Comparison of ENCODE assay signal across 1 cellular context in genomic region chr16:89114159-89114981, GRCh38.
A peak's percentile ranks its signal among the peaks of the same experiment; 100 is the strongest.
TF ChIP-seq lines count a peak whose summit lies in the region.

No MANE protein-coding gene starts in this region.

TF ChIP-seq in K562, 482 proteins besides CTCF, POLR2A, EP300 and RAD21:
- no peak for TF ChIP-seq NONO (IDR thresholded peaks at IDR 0.05; ENCODE audit: low read depth in 2 of 2, low read length in 1 of 2)
- peak in 1 of 2 experiments; percentile 19; a peak in 1 of 4 replicates for TF ChIP-seq TEAD1 (CRISPR knock-in tag; IDR thresholded peaks at IDR 0.05)
- TF ChIP-seq MIER1 (IDR thresholded peaks at IDR 0.05; ENCODE audit: low read depth) = no peak
- TF ChIP-seq, protein P1, sequence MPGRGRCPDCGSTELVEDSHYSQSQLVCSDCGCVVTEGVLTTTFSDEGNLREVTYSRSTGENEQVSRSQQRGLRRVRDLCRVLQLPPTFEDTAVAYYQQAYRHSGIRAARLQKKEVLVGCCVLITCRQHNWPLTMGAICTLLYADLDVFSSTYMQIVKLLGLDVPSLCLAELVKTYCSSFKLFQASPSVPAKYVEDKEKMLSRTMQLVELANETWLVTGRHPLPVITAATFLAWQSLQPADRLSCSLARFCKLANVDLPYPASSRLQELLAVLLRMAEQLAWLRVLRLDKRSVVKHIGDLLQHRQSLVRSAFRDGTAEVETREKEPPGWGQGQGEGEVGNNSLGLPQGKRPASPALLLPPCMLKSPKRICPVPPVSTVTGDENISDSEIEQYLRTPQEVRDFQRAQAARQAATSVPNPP (IDR thresholded peaks at IDR 0.05; ENCODE audit: borderline replicate concordance, insufficient read depth, insufficient read length) = no peak
- TF ChIP-seq ZNF24 (IDR thresholded peaks at IDR 0.05) = no peak
- no peak for TF ChIP-seq ZNF778 (CRISPR knock-in tag; IDR thresholded peaks at IDR 0.05)
